15 cellular contexts compared by ENCODE assay signal in genomic region chr3:114716916-114717315, GRCh38.
DNase-seq lines count a peak whose midpoint lies in the region; ATAC-seq, FAIRE-seq and TF ChIP-seq lines count a peak whose summit lies in the region.
"Had no signal": no experiment of that assay in that cellular context is flagged by ENCODE, and none has a peak within 500 bp of the region (broad histone marks: within the 10 kb centered on the region; RNA-seq: fewer than 3 reads in every experiment).

No MANE protein-coding gene starts in this region.

- peaks cover 1% of the 10 kb centered on the region for H3K36me3 Mint-ChIP-seq in activated naive CD8-positive, alpha-beta T cell treated with anti-CD3 and anti-CD28 coated beads, Interleukin-2, amount 10 ng/mL, durations not matched to agents 7 days and 5 days
- peaks cover 6% of the 10 kb centered on the region for H3K36me3 Mint-ChIP-seq in activated naive CD8-positive, alpha-beta T cell treated with anti-CD3 and anti-CD28 coated beads, Interleukin-2, amount 50 U/mL, for 24 hours (ENCODE audit: low read depth)
- peaks cover 30% of the 10 kb centered on the region for H3K36me3 Mint-ChIP-seq in stimulated activated memory B cell treated with anti-CD40 and anti-IgM and Interleukin-4, amounts not matched to agents 10 μg/mL and 1 μg/mL and 100 μg/mL, for 72 hours
- peaks cover 3% of the 10 kb centered on the region for H3K36me3 Mint-ChIP-seq in T-helper 17 cell (ENCODE audit: low read depth)

- H3K9me3 Mint-ChIP-seq in activated naive CD8-positive, alpha-beta T cell treated with anti-CD3 and anti-CD28 coated beads, Interleukin-2, amount 10 ng/mL, durations not matched to agents 7 days and 5 days: no peaks in the 10 kb centered on the region
- H3K9me3 Mint-ChIP-seq in activated naive CD8-positive, alpha-beta T cell treated with anti-CD3 and anti-CD28 coated beads, Interleukin-2, amount 50 U/mL, for 24 hours: no peaks in the 10 kb centered on the region
- H3K9me3 Mint-ChIP-seq in stimulated activated memory B cell treated with anti-CD40 and anti-IgM and Interleukin-4, amounts not matched to agents 10 μg/mL and 1 μg/mL and 100 μg/mL, for 72 hours: no peaks in the 10 kb centered on the region
- H3K9me3 Mint-ChIP-seq: CD4-positive, alpha-beta T cell; HFFc6 had no signal

- no peaks in the 10 kb centered on the region for H3K27me3 Mint-ChIP-seq in activated naive CD8-positive, alpha-beta T cell treated with anti-CD3 and anti-CD28 coated beads, Interleukin-2, amount 10 ng/mL, durations not matched to agents 7 days and 5 days
- no peaks in the 10 kb centered on the region for H3K27me3 Mint-ChIP-seq in activated naive CD8-positive, alpha-beta T cell treated with anti-CD3 and anti-CD28 coated beads, Interleukin-2, amount 50 U/mL, for 24 hours
- no peaks in the 10 kb centered on the region for H3K27me3 Mint-ChIP-seq in stimulated activated memory B cell treated with anti-CD40 and anti-IgM and Interleukin-4, amounts not matched to agents 10 μg/mL and 1 μg/mL and 100 μg/mL, for 72 hours
- H3K27me3 Mint-ChIP-seq in T-helper 17 cell: no peaks in the 10 kb centered on the region
- H3K27me3 Mint-ChIP-seq: B cell; CD4-positive, alpha-beta T cell had no signal

- H3K9me3 ChIP-seq in T-helper 17 cell (ENCODE audit: control insufficient read depth, low read length, poor library complexity, severe bottlenecking): no peaks in the 10 kb centered on the region

- H3K4me3 Mint-ChIP-seq in activated naive CD8-positive, alpha-beta T cell treated with anti-CD3 and anti-CD28 coated beads, Interleukin-2, amount 10 ng/mL, durations not matched to agents 7 days and 5 days: no peak overlapping the region
- H3K4me3 Mint-ChIP-seq in activated naive CD8-positive, alpha-beta T cell treated with anti-CD3 and anti-CD28 coated beads, Interleukin-2, amount 50 U/mL, for 24 hours: no peak overlapping the region
- H3K4me3 Mint-ChIP-seq in stimulated activated memory B cell treated with anti-CD40 and anti-IgM and Interleukin-4, amounts not matched to agents 10 μg/mL and 1 μg/mL and 100 μg/mL, for 72 hours: no peak overlapping the region
- H3K4me3 Mint-ChIP-seq in T-helper 17 cell: no peak overlapping the region
- H3K4me3 Mint-ChIP-seq: B cell; CD4-positive, alpha-beta T cell; HFFc6 had no signal

- ATAC-seq in activated naive CD8-positive, alpha-beta T cell treated with anti-CD3 and anti-CD28 coated beads, Interleukin-2, amount 10 ng/mL, durations not matched to agents 7 days and 5 days (ENCODE audit: low read depth): peak; percentile 52
- no peak for ATAC-seq in activated naive CD8-positive, alpha-beta T cell treated with anti-CD3 and anti-CD28 coated beads, Interleukin-2, amount 50 U/mL, for 24 hours
- no peak for ATAC-seq in stimulated activated memory B cell treated with anti-CD40 and anti-IgM and Interleukin-4, amounts not matched to agents 10 μg/mL and 1 μg/mL and 100 μg/mL, for 72 hours
- no peak for ATAC-seq in T-helper 17 cell

- H3K4me1 Mint-ChIP-seq in activated naive CD8-positive, alpha-beta T cell treated with anti-CD3 and anti-CD28 coated beads, Interleukin-2, amount 10 ng/mL, durations not matched to agents 7 days and 5 days: peaks cover 11% of the 10 kb centered on the region
- peaks cover 11% of the 10 kb centered on the region for H3K4me1 Mint-ChIP-seq in activated naive CD8-positive, alpha-beta T cell treated with anti-CD3 and anti-CD28 coated beads, Interleukin-2, amount 50 U/mL, for 24 hours
- peaks cover 11% of the 10 kb centered on the region for H3K4me1 Mint-ChIP-seq in stimulated activated memory B cell treated with anti-CD40 and anti-IgM and Interleukin-4, amounts not matched to agents 10 μg/mL and 1 μg/mL and 100 μg/mL, for 72 hours
- H3K4me1 Mint-ChIP-seq in T-helper 17 cell: peaks cover 24% of the 10 kb centered on the region
- H3K4me1 Mint-ChIP-seq: B cell had no signal

- POLR2A ChIA-PET in activated naive CD8-positive, alpha-beta T cell treated with anti-CD3 and anti-CD28 coated beads, Interleukin-2, amount 10 ng/mL, durations not matched to agents 7 days and 5 days (lab: Charles Lee): no interaction called here

- FAIRE-seq in islet of Langerhans (lab: Jason Lieb, UNC): peak; percentile 45
- FAIRE-seq: GM12891 had no signal

- no peak for TF ChIP-seq CTCF in GM10266 (IDR thresholded peaks at IDR 0.05; ENCODE audit: control insufficient read depth, insufficient read depth, low read depth, missing control alignments)

- no peak overlapping the region for H3K27ac Mint-ChIP-seq in activated naive CD8-positive, alpha-beta T cell treated with anti-CD3 and anti-CD28 coated beads, Interleukin-2, amount 10 ng/mL, durations not matched to agents 7 days and 5 days
- no peak overlapping the region for H3K27ac Mint-ChIP-seq in activated naive CD8-positive, alpha-beta T cell treated with anti-CD3 and anti-CD28 coated beads, Interleukin-2, amount 50 U/mL, for 24 hours
- peak overlapping the region; percentile 5 for H3K27ac Mint-ChIP-seq in stimulated activated memory B cell treated with anti-CD40 and anti-IgM and Interleukin-4, amounts not matched to agents 10 μg/mL and 1 μg/mL and 100 μg/mL, for 72 hours
- H3K27ac Mint-ChIP-seq in T-helper 17 cell: no peak overlapping the region
- H3K27ac Mint-ChIP-seq: B cell; CD4-positive, alpha-beta T cell; HFFc6 had no signal

- DNase-seq in activated naive CD8-positive, alpha-beta T cell treated with anti-CD3 and anti-CD28 coated beads, Interleukin-2, amount 10 ng/mL, durations not matched to agents 7 days and 5 days: no peak
- no peak for DNase-seq in activated naive CD8-positive, alpha-beta T cell treated with anti-CD3 and anti-CD28 coated beads, Interleukin-2, amount 50 U/mL, for 24 hours
- DNase-seq in renal cortical epithelial cell (ENCODE audit: low read depth) (peak; percentile 56), T-helper 17 cell (no peak), GM10266 (ENCODE audit: extremely low spot score) (no peak), NOMO-1 (lab: John Stamatoyannopoulos, UW; ENCODE audit: unreplicated experiment in 2 of 2) (no peak)
- DNase-seq: C1 segment of cervical spinal cord; CD4-positive, alpha-beta T cell; DMS79; HCEC 1CT; HFFc6 had no signal
